ENCODE assay signal across 9 cellular contexts in genomic region chr12:112978163-112979081, GRCh38. TPM values are rescaled to one million over a fixed set of nuclear protein-coding genes. Genes with fewer than 3 reads are reported as not detected.
DNase-seq lines count a peak whose midpoint lies in the region; ATAC-seq, FAIRE-seq and TF ChIP-seq lines count a peak whose summit lies in the region.
"Had no signal": no experiment of that assay in that cellular context is flagged by ENCODE, and none has a peak within 500 bp of the region (broad histone marks: within the 10 kb centered on the region; RNA-seq: fewer than 3 reads in every experiment).

TSS of gene OAS2 (plus strand) at chr12:112978519. CDS start at chr12:112978609, 90 bp downstream.

- H3K4me3 ChIP-seq in CD8-positive, alpha-beta T cell (ENCODE audit: low read depth, low read length), result peak within 1 kb of the TSS; percentile 63
- H3K4me3 ChIP-seq in WERI-Rb-1 (ENCODE audit: low read depth, low read length), result no peak within 1 kb of the TSS

- H3K9me3 ChIP-seq in CD8-positive, alpha-beta T cell (ENCODE audit: low read length), result no peaks in the 10 kb centered on the region
- H3K9me3 ChIP-seq in WERI-Rb-1 (ENCODE audit: severe bottlenecking), result peaks cover 6% of the 10 kb centered on the region

- no peaks in the 10 kb centered on the region for H3K27me3 ChIP-seq in CD8-positive, alpha-beta T cell (ENCODE audit: insufficient read depth, low read length)
- H3K27me3 ChIP-seq in WERI-Rb-1 (ENCODE audit: insufficient read depth, low read depth, severe bottlenecking), result peaks cover 91% of the 10 kb centered on the region

- no peak for TF ChIP-seq CTCF in CD8-positive, alpha-beta T cell (IDR thresholded peaks at IDR 0.05)
- no peak for TF ChIP-seq CTCF in WERI-Rb-1 (IDR thresholded peaks at IDR 0.05; ENCODE audit: low read depth, low read length)

- FAIRE-seq in endometrium (lab: Jason Lieb, UNC), result peak; percentile 12
- FAIRE-seq: TTC549 had no signal

- peaks cover 29% of the 10 kb centered on the region for H3K36me3 Mint-ChIP-seq in CD8-positive, alpha-beta T cell
- peaks cover 59% of the 10 kb centered on the region for H3K36me3 Mint-ChIP-seq in activated CD8-positive, alpha-beta T cell treated with anti-CD3 and anti-CD28 coated beads, Interleukin-2, amount 10 ng/mL, durations not matched to agents 7 days and 5 days (ENCODE audit: low read depth)
- peaks cover 25% of the 10 kb centered on the region for H3K36me3 Mint-ChIP-seq in natural killer cell treated with Interleukin-12 subunit alpha and Interleukin-12 subunit beta and Interleukin-15 and Interleukin-18, amount 100 ng/mL, for 72 hours

- H3K27ac Mint-ChIP-seq in CD8-positive, alpha-beta T cell, result peak within 1 kb of the TSS; percentile 99
- peak within 1 kb of the TSS; percentile 100 for H3K27ac Mint-ChIP-seq in activated CD8-positive, alpha-beta T cell treated with anti-CD3 and anti-CD28 coated beads, Interleukin-2, amount 10 ng/mL, durations not matched to agents 7 days and 5 days
- H3K27ac Mint-ChIP-seq in natural killer cell treated with Interleukin-12 subunit alpha and Interleukin-12 subunit beta and Interleukin-15 and Interleukin-18, amount 100 ng/mL, for 72 hours, result peak within 1 kb of the TSS; percentile 99 to 100

- intact Hi-C loops in CD8-positive, alpha-beta T cell (cut with DNase I, micrococcal nuclease), result loop anchor here (1.0 to 5.0 kb wide), 7 partner anchors 40 to 379 kb away; partner anchors contain the start of genes DDX54 (in 1 of the 2), OAS1 (in 1 of the 2), OAS3 (in 1 of the 2) and PLBD2 (in 1 of the 2)

- CTCF ChIA-PET in CD8-positive, alpha-beta T cell (lab: Charles Lee), result interaction anchor here (0.8 to 3.5 kb wide), 6 partner anchors 11 to 80 kb away, joined by 3 to 30 read pairs (median 10); no protein-coding TSS in a partner anchor
- CTCF ChIA-PET in activated CD8-positive, alpha-beta T cell treated with anti-CD3 and anti-CD28 coated beads, Interleukin-2, amount 10 ng/mL, durations not matched to agents 7 days and 5 days (lab: Charles Lee), result interaction anchor here (0.6 to 5.3 kb wide), 14 partner anchors 10 to 78 kb away, joined by 3 to 61 read pairs (median 4); partner anchors contain the start of genes OAS1 and OAS3

- POLR2A ChIA-PET in CD8-positive, alpha-beta T cell (lab: Charles Lee), result interaction anchor here (0.6 to 3.0 kb wide), 11 partner anchors 10 to 869 kb away, joined by 3 to 33 read pairs (median 6); partner anchors contain the start of genes DDX54, OAS1, OAS3 and RITA1
- POLR2A ChIA-PET in activated CD8-positive, alpha-beta T cell treated with anti-CD3 and anti-CD28 coated beads, Interleukin-2, amount 10 ng/mL, durations not matched to agents 7 days and 5 days (lab: Charles Lee), result interaction anchor here (0.6 to 5.3 kb wide), 24 partner anchors 9 to 984 kb away, joined by 3 to 104 read pairs (median 4); partner anchors contain the start of genes DDX54, OAS1, OAS3 and PTPN11

- peaks cover 33% of the 10 kb centered on the region for H3K4me1 ChIP-seq in CD8-positive, alpha-beta T cell (ENCODE audit: insufficient read depth, low read length)

- H3K4me1 Mint-ChIP-seq in CD8-positive, alpha-beta T cell (ENCODE audit: low read depth), result peaks cover 52% of the 10 kb centered on the region
- H3K4me1 Mint-ChIP-seq in activated CD8-positive, alpha-beta T cell treated with anti-CD3 and anti-CD28 coated beads, Interleukin-2, amount 10 ng/mL, durations not matched to agents 7 days and 5 days (ENCODE audit: low read depth), result peaks cover 51% of the 10 kb centered on the region
- H3K4me1 Mint-ChIP-seq in natural killer cell treated with Interleukin-12 subunit alpha and Interleukin-12 subunit beta and Interleukin-15 and Interleukin-18, amount 100 ng/mL, for 72 hours (ENCODE audit: low read depth in 2 of 2), result peaks cover 37 to 42% of the 10 kb centered on the region in 2 donors

- peak within 1 kb of the TSS; percentile 72 for H3K27ac ChIP-seq in CD8-positive, alpha-beta T cell (ENCODE audit: low read depth, low read length)
- H3K27ac ChIP-seq in substantia nigra (ENCODE audit: low read depth, low read length, poor library complexity, severe bottlenecking) (peak within 1 kb of the TSS; percentile 62), WERI-Rb-1 (no peak within 1 kb of the TSS)

- H3K4me3 Mint-ChIP-seq in CD8-positive, alpha-beta T cell, result peak within 1 kb of the TSS; percentile 99
- peak within 1 kb of the TSS; percentile 79 for H3K4me3 Mint-ChIP-seq in activated CD8-positive, alpha-beta T cell treated with anti-CD3 and anti-CD28 coated beads, Interleukin-2, amount 10 ng/mL, durations not matched to agents 7 days and 5 days
- H3K4me3 Mint-ChIP-seq in natural killer cell treated with Interleukin-12 subunit alpha and Interleukin-12 subunit beta and Interleukin-15 and Interleukin-18, amount 100 ng/mL, for 72 hours, result peak within 1 kb of the TSS; percentile 86

- peak; percentile 51 to 86 (median 75) for DNase-seq in CD8-positive, alpha-beta T cell
- DNase-seq in KG1 (lab: John Stamatoyannopoulos, UW), result peak; percentile 34
- DNase-seq in activated CD8-positive, alpha-beta T cell treated with anti-CD3 and anti-CD28 coated beads, Interleukin-2, amount 10 ng/mL, durations not matched to agents 7 days and 5 days, result peak; percentile 94
- DNase-seq in natural killer cell treated with Interleukin-12 subunit alpha and Interleukin-12 subunit beta and Interleukin-15 and Interleukin-18, amount 100 ng/mL, for 72 hours (ENCODE audit: low spot score), result peak; percentile 87
- peak in 20 of 49 donors; percentile 4 to 46 (median 18) for DNase-seq in substantia nigra (lab: John Stamatoyannopoulos, UW)
- no peak for DNase-seq in WERI-Rb-1

- ATAC-seq in CD8-positive, alpha-beta T cell, result peak; percentile 92
- peak; percentile 89 for ATAC-seq in GM21390 (IDR thresholded peaks at IDR 0.05; ENCODE audit: unreplicated experiment)
- peak; percentile 92 for ATAC-seq in activated CD8-positive, alpha-beta T cell treated with anti-CD3 and anti-CD28 coated beads, Interleukin-2, amount 10 ng/mL, durations not matched to agents 7 days and 5 days
- peak; percentile 97 to 98 for ATAC-seq in natural killer cell treated with Interleukin-12 subunit alpha and Interleukin-12 subunit beta and Interleukin-15 and Interleukin-18, amount 100 ng/mL, for 72 hours

- H3K9me3 Mint-ChIP-seq in CD8-positive, alpha-beta T cell, result peaks cover 13% of the 10 kb centered on the region
- peaks cover 17% of the 10 kb centered on the region for H3K9me3 Mint-ChIP-seq in activated CD8-positive, alpha-beta T cell treated with anti-CD3 and anti-CD28 coated beads, Interleukin-2, amount 10 ng/mL, durations not matched to agents 7 days and 5 days (ENCODE audit: insufficient read depth)
- peaks cover 7% of the 10 kb centered on the region for H3K9me3 Mint-ChIP-seq in natural killer cell treated with Interleukin-12 subunit alpha and Interleukin-12 subunit beta and Interleukin-15 and Interleukin-18, amount 100 ng/mL, for 72 hours

- no peaks in the 10 kb centered on the region for H3K36me3 ChIP-seq in CD8-positive, alpha-beta T cell (ENCODE audit: insufficient read depth, low read length)
- H3K36me3 ChIP-seq in WERI-Rb-1, result no peaks in the 10 kb centered on the region

- no peaks in the 10 kb centered on the region for H3K27me3 Mint-ChIP-seq in CD8-positive, alpha-beta T cell (ENCODE audit: low read depth)
- no peaks in the 10 kb centered on the region for H3K27me3 Mint-ChIP-seq in activated CD8-positive, alpha-beta T cell treated with anti-CD3 and anti-CD28 coated beads, Interleukin-2, amount 10 ng/mL, durations not matched to agents 7 days and 5 days (ENCODE audit: low read depth)
- no peaks in the 10 kb centered on the region for H3K27me3 Mint-ChIP-seq in natural killer cell treated with Interleukin-12 subunit alpha and Interleukin-12 subunit beta and Interleukin-15 and Interleukin-18, amount 100 ng/mL, for 72 hours

RNA-seq across cellular contexts. Expression of gene OAS2, which starts in this region (rescaled TPM):
- total RNA-seq in CD8-positive, alpha-beta T cell, result 10 to 100 TPM in 1 of 2 experiments, 1 to 10 TPM in 1; 9.2 to 10.7 TPM
- total RNA-seq in activated CD8-positive, alpha-beta T cell treated with anti-CD3 and anti-CD28 coated beads, Interleukin-2, amount 10 ng/mL, durations not matched to agents 7 days and 5 days, result 100 to 1,000 TPM; 237 to 242 TPM
- 10 to 100 TPM; 59.2 to 69.7 TPM for total RNA-seq in natural killer cell treated with Interleukin-12 subunit alpha and Interleukin-12 subunit beta and Interleukin-15 and Interleukin-18, amount 100 ng/mL, for 72 hours

Comparison
In these comparisons a context has a peak if more than half of its experiments do, and no peak if none do; other contexts are left out.
1. RNA of gene OAS2 (total RNA-seq): 237 to 242 TPM in activated CD8-positive, alpha-beta T cell treated with anti-CD3 and anti-CD28 coated beads, Interleukin-2, amount 10 ng/mL, durations not matched to agents 7 days and 5 days and 59.2 to 69.7 TPM in natural killer cell treated with Interleukin-12 subunit alpha and Interleukin-12 subunit beta and Interleukin-15 and Interleukin-18, amount 100 ng/mL, for 72 hours; 9.2 to 10.7 TPM in CD8-positive, alpha-beta T cell; every median in the first group is over 4 times any median in the second.
2. Peak in every context shown above with its lines, with median percentiles within 50 percentile points of each other: ATAC-seq, H3K27ac Mint-ChIP-seq and H3K4me3 Mint-ChIP-seq.